In the genomic region with DNA sequence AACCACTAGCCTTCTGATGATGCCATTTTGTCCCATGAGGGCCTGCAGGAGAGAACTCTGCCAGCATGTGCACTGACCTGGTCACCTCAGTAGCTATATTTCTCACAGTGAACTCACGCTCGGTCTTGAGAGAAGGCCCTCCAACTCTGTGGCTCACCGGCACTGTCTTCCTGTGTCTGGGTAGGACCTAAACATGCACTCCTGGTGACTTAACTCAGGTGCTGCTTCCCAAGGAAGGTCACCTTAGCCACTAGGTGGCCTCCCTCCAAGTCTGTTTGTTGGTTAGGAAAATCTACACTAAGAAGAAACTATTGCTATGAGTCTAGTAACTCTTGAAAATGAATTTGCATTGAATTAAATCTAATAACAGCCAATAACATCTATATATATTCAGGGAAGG, we compare ENCODE assay signal across 10 cellular contexts. TPM values are rescaled to one million over a fixed set of nuclear protein-coding genes. Genes with fewer than 3 reads are reported as not detected.
DNase-seq lines count a peak whose midpoint lies in the region; ATAC-seq, FAIRE-seq and TF ChIP-seq lines count a peak whose summit lies in the region.
"Had no signal": no experiment of that assay in that cellular context is flagged by ENCODE, and none has a peak within 500 bp of the region (broad histone marks: within the 10 kb centered on the region; RNA-seq: fewer than 3 reads in every experiment).

No MANE protein-coding gene starts in this region.

- H3K4me3 ChIP-seq in BLaER1 treated with 17β-estradiol and CSF1 and Interleukin-3, amounts not matched to agents 10 nM and 100 nM, result no peak overlapping the region

- ATAC-seq in HG03045 (IDR thresholded peaks at IDR 0.05; ENCODE audit: unreplicated experiment) (no peak), HG03571 (IDR thresholded peaks at IDR 0.05; ENCODE audit: unreplicated experiment) (no peak)

- DNase-seq in GM12891 (ENCODE audit: insufficient read length, low spot score) (no peak), SW480 (ENCODE audit: low spot score) (peak; percentile 18), kidney tubule cell (ENCODE audit: low spot score) (peak; percentile 47), NCI-H1092 treated with DMSO at 0.1 percent for 48 hours (lab: John Stamatoyannopoulos, UW) (no peak)
- DNase-seq in stimulated activated CD8-positive, alpha-beta memory T cell treated with anti-CD3 and anti-CD28 coated beads, Interleukin-4, amount 100 ng/mL, for 48 hours, result no peak
- DNase-seq: activated CD4-positive, CD25-positive, alpha-beta regulatory T cell; foreskin melanocyte had no signal

- H4K20me1 ChIP-seq in BLaER1 treated with 17β-estradiol and CSF1 and Interleukin-3, amounts not matched to agents 10 nM and 100 nM, result no peaks in the 10 kb centered on the region

- H3K4me1 ChIP-seq in BLaER1 treated with 17β-estradiol and CSF1 and Interleukin-3, amounts not matched to agents 10 nM and 100 nM, result peaks cover 65 to 86% (median 75%) of the 10 kb centered on the region in 10 experiments

- no peaks in the 10 kb centered on the region for H3K27me3 ChIP-seq in BLaER1 treated with 17β-estradiol and CSF1 and Interleukin-3, amounts not matched to agents 10 nM and 100 nM

- no peak for TF ChIP-seq POLR2A in GM12891 (IDR thresholded peaks at IDR 0.05; ENCODE audit: low read depth, low read length)

- H3K4me2 ChIP-seq in BLaER1 treated with 17β-estradiol and CSF1 and Interleukin-3, amounts not matched to agents 10 nM and 100 nM, result peak overlapping the region in 9 of 11 experiments; percentile 30 to 93 (median 61); a peak in 14 of 22 replicates

- peak; percentile 77 for FAIRE-seq in GM12891 (lab: Jason Lieb, UNC)

- 0 out of 22 replicates have a peak overlapping the region, but pooled peaks of 1 of the 11 experiments have one; percentile 11 for H3K9ac ChIP-seq in BLaER1 treated with 17β-estradiol and CSF1 and Interleukin-3, amounts not matched to agents 10 nM and 100 nM

- H3K36me3 ChIP-seq in BLaER1 treated with 17β-estradiol and CSF1 and Interleukin-3, amounts not matched to agents 10 nM and 100 nM, result no peaks in the 10 kb centered on the region

- H3K9me3 ChIP-seq in BLaER1 treated with 17β-estradiol and CSF1 and Interleukin-3, amounts not matched to agents 10 nM and 100 nM (replicated peaks in 1 of 11), result no peaks in the 10 kb centered on the region

- peak overlapping the region in 2 of 11 experiments; percentile 12 to 29; a peak in 3 of 22 replicates for H3K27ac ChIP-seq in BLaER1 treated with 17β-estradiol and CSF1 and Interleukin-3, amounts not matched to agents 10 nM and 100 nM

TF ChIP-seq in GM12891, 5 proteins besides CTCF, POLR2A, EP300 and RAD21:
- TF ChIP-seq POLR2AphosphoS5 (IDR thresholded peaks at IDR 0.05; ENCODE audit: low read depth, low read length), result no peak
- no peak for TF ChIP-seq POU2F2 (IDR thresholded peaks at IDR 0.05; ENCODE audit: low read depth, low read length)
- TF ChIP-seq TAF1 (IDR thresholded peaks at IDR 0.05; ENCODE audit: low read depth, low read length), result no peak

RNA-seq across cellular contexts. Expression of gene TLR10, which starts 24.8 kb away (rescaled TPM):
- 52.6 TPM for polyA plus RNA-seq in GM12891 (2012; ENCODE audit: low read depth, missing spikeins)

RNA-seq across cellular contexts. Expression of gene TLR1, which starts 46.6 kb away (rescaled TPM):
- polyA plus RNA-seq in GM12891 (2012; ENCODE audit: low read depth, missing spikeins), result 24.5 TPM

Comparison
In these comparisons a context has a peak if more than half of its experiments do, and no peak if none do; other contexts are left out.
1. DNase-seq: peak in SW480 (single experiment) and kidney tubule cell (single experiment); none in GM12891 (single experiment), stimulated activated CD8-positive, alpha-beta memory T cell treated with anti-CD3 and anti-CD28 coated beads, Interleukin-4, amount 100 ng/mL, for 48 hours (single experiment) and NCI-H1092 treated with DMSO at 0.1 percent for 48 hours (single experiment).